25 cellular contexts compared by ENCODE assay signal in the genomic region with DNA sequence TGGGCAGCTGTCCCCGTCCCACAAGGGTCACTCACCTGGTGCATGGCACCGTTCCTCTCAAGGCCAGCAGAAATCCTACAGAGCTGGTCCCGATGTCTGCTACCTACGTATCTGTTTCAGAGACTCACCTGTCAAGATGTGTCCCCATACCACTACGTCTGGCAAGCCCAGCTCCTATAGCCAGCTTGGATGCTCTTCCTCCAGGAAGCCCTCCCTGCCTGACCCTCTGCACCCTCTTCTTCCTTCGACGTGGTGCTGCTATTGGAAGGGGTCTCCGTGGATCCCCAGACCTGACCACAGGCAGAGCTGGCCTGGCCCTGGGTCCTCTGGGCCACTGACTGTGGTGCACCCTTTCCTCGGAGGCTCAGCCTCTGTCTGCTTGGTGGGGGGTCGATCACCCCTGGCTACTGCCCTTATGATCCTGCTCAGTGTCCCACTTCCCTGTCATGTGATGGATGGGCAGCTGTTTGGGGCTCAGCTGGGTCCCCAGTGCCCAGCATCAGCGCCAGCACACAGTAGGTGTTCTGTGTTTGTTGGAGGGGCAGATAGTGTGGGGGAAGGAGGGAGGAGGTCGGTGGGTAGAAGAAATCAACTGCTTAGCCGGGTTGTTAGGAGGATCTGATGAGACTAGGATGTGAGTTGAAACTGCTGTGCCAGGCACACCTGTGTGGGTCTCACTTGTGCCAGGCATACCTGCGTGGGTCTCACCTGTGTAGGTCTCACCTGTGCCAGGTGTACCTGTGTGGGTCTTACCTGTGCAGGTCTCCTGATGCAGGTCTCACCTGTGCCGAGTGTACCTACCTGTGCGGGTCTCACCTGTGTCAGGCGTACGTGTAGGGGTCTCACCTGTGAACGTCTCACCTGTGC. TPM values are rescaled to one million over a fixed set of nuclear protein-coding genes. Genes with fewer than 3 reads are reported as not detected.
DNase-seq lines count a peak whose midpoint lies in the region; ATAC-seq and TF ChIP-seq lines count a peak whose summit lies in the region.
"Had no signal": no experiment of that assay in that cellular context is flagged by ENCODE, and none has a peak within 500 bp of the region (broad histone marks: within the 10 kb centered on the region; RNA-seq: fewer than 3 reads in every experiment).

No MANE protein-coding gene starts in this region.

- DNase-seq in SK-N-SH (peak; percentile 31), Caco-2 (no peak), endothelial cell (ENCODE audit: low spot score) (no peak), ovary (peak in 1 of 5 donors; percentile 9), NCI-H524 (lab: John Stamatoyannopoulos, UW) (no peak), smooth muscle cell (lab: John Stamatoyannopoulos, UW; ENCODE audit: unreplicated experiment) (no peak), T1000 (lab: John Stamatoyannopoulos, UW) (no peak)
- DNase-seq: activated CD4-positive, alpha-beta T cell treated with anti-CD3 and anti-CD28 coated beads for 36 hours; activated CD8-positive, alpha-beta memory T cell treated with anti-CD3 and anti-CD28 coated beads for 24 hours; activated gamma-delta T cell treated with Interleukin-2 at 50 U/mL for 16 hours; adrenal gland; CD4-positive, alpha-beta T cell; GDM1; HCEC 1CT; NCI-H146; stimulated activated CD4-positive, alpha-beta T cell treated with anti-CD3 and anti-CD28 coated beads, Interleukin-12 subunit alpha, Interleukin-12 subunit beta, amount 100 ng/mL, for 4 hours; stimulated activated CD4-positive, alpha-beta T cell treated with anti-CD3 and anti-CD28 coated beads, Interleukin-4, amount 100 ng/mL, for 1 hour had no signal

- no peak for TF ChIP-seq RAD21 in SK-N-SH (IDR thresholded peaks at IDR 0.05; ENCODE audit: low read length)

- TF ChIP-seq POLR2A in ovary (IDR thresholded peaks at IDR 0.05), result no peak

- H3K9ac ChIP-seq in SK-N-SH (no peak overlapping the region), smooth muscle cell (ENCODE audit: low read depth) (no peak overlapping the region)

- peaks cover 1% of the 10 kb centered on the region for H3K4me1 Mint-ChIP-seq in Caco-2 (ENCODE audit: low read depth, unreplicated experiment)
- no peaks in the 10 kb centered on the region for H3K4me1 Mint-ChIP-seq in endothelial cell (ENCODE audit: unreplicated experiment)
- H3K4me1 Mint-ChIP-seq: activated CD4-positive, alpha-beta T cell treated with anti-CD3 and anti-CD28 coated beads for 36 hours had no signal

- no peak for ATAC-seq in SK-N-SH treated with all-trans-retinoic acid at 6 μM for 48 hours
- ATAC-seq: activated CD4-positive, alpha-beta T cell treated with anti-CD3 and anti-CD28 coated beads for 36 hours had no signal

- no peaks in the 10 kb centered on the region for H3F3A ChIP-seq in SK-N-SH (replicated peaks; ENCODE audit: insufficient read depth)
- H3F3A ChIP-seq in smooth muscle cell (ENCODE audit: low read depth), result no peaks in the 10 kb centered on the region

- WGBS in SK-N-SH (ENCODE audit: low lambda C conversion rate), result 79% methylated on average over 12 of the region's 19 CpGs
- 69 to 79% (median 77%) methylated on average over 19 of the region's 19 CpGs for WGBS in ovary, 3 donors
- WGBS in smooth muscle cell (ENCODE audit: low lambda C conversion rate), result 95% methylated on average over 19 of the region's 19 CpGs

- no peaks in the 10 kb centered on the region for H3K9me3 ChIP-seq in SK-N-SH
- H3K9me3 ChIP-seq in Caco-2, result no peaks in the 10 kb centered on the region
- H3K9me3 ChIP-seq in ovary, result no peaks in the 10 kb centered on the region
- no peaks in the 10 kb centered on the region for H3K9me3 ChIP-seq in smooth muscle cell (replicated peaks; ENCODE audit: low read depth)
- H3K9me3 ChIP-seq: adrenal gland, body of pancreas, pancreas, upper lobe of left lung had no signal

- H3K36me3 ChIP-seq in SK-N-SH (replicated peaks in 1 of 2; ENCODE audit: control insufficient read depth in 1 of 2, insufficient read depth in 2 of 2, low read length in 1 of 2) (no peaks in the 10 kb centered on the region), Caco-2 (ENCODE audit: control insufficient read depth, insufficient read depth, low read length) (peaks cover 3% of the 10 kb centered on the region), ovary (no peaks in the 10 kb centered on the region), smooth muscle cell (ENCODE audit: low read depth) (no peaks in the 10 kb centered on the region)
- H3K36me3 ChIP-seq: adrenal gland had no signal

- no peaks in the 10 kb centered on the region for H3K79me2 ChIP-seq in SK-N-SH (ENCODE audit: insufficient read depth)
- H3K79me2 ChIP-seq in smooth muscle cell (ENCODE audit: low read depth), result no peaks in the 10 kb centered on the region

- peaks cover 82% of the 10 kb centered on the region for H3K36me3 Mint-ChIP-seq in Caco-2 (ENCODE audit: insufficient read depth, unreplicated experiment)
- peaks cover 3% of the 10 kb centered on the region for H3K36me3 Mint-ChIP-seq in endothelial cell (ENCODE audit: low read depth, unreplicated experiment)

- intact Hi-C loops in Caco-2 (cut with micrococcal nuclease; ENCODE audit: unreplicated experiment) (no loop called here), ovary (cut with DNase I) (no loop called here)

- H4K20me1 ChIP-seq in SK-N-SH (ENCODE audit: insufficient read depth) (no peaks in the 10 kb centered on the region), smooth muscle cell (ENCODE audit: low read depth) (peaks cover 36% of the 10 kb centered on the region)

- H3K27ac Mint-ChIP-seq in Caco-2 (ENCODE audit: unreplicated experiment) (peak overlapping the region; percentile 36), endothelial cell (ENCODE audit: unreplicated experiment) (peak overlapping the region; percentile 45)
- H3K27ac Mint-ChIP-seq: activated CD4-positive, alpha-beta T cell treated with anti-CD3 and anti-CD28 coated beads for 36 hours; CD4-positive, alpha-beta T cell had no signal

- POLR2A ChIA-PET in SK-N-SH (lab: Yijun Ruan, JAX), result interaction anchor here (0.6 to 0.9 kb wide), 2 partner anchors 11 to 67 kb away, joined by 3 read pairs; no protein-coding TSS in a partner anchor
- POLR2A ChIA-PET in Caco-2 (lab: Charles Lee), result no interaction called here

- TF ChIP-seq EP300 in SK-N-SH (IDR thresholded peaks at IDR 0.05; ENCODE audit: borderline replicate concordance in 1 of 2, low read depth in 1 of 2, low read length in 1 of 2) (no peak), ovary (IDR thresholded peaks at IDR 0.05) (no peak)

- H3K4me1 ChIP-seq in SK-N-SH (ENCODE audit: control insufficient read depth in 1 of 2, insufficient read depth in 2 of 2, low read depth in 1 of 2, low read length in 1 of 2), result peaks cover 0 to 19% of the 10 kb centered on the region in 2 experiments; a peak in 1 of 4 replicates
- peaks cover 28% of the 10 kb centered on the region for H3K4me1 ChIP-seq in Caco-2
- peaks cover 9% of the 10 kb centered on the region for H3K4me1 ChIP-seq in ovary (ENCODE audit: insufficient read depth)
- H3K4me1 ChIP-seq in smooth muscle cell (ENCODE audit: low read depth), result no peaks in the 10 kb centered on the region
- H3K4me1 ChIP-seq: body of pancreas had no signal

- H3K27me3 ChIP-seq in SK-N-SH (ENCODE audit: insufficient read depth) (no peaks in the 10 kb centered on the region), Caco-2 (replicated peaks; ENCODE audit: control insufficient read depth, insufficient read depth, low read length) (no peaks in the 10 kb centered on the region), ovary (no peaks in the 10 kb centered on the region), smooth muscle cell (ENCODE audit: low read depth) (no peaks in the 10 kb centered on the region)
- H3K27me3 ChIP-seq: adrenal gland, body of pancreas, pancreas, upper lobe of left lung had no signal

- H3K4me3 ChIP-seq in SK-N-SH (ENCODE audit: low read depth in 2 of 2, low read length in 1 of 2) (no peak overlapping the region), Caco-2 (ENCODE audit: low read depth, low read length) (no peak overlapping the region), ovary (no peak overlapping the region), smooth muscle cell (no peak overlapping the region)
- H3K4me3 ChIP-seq: adrenal gland, body of pancreas, pancreas, upper lobe of left lung had no signal

- H3K27ac ChIP-seq in SK-N-SH (ENCODE audit: low read depth in 2 of 2, low read length in 1 of 2) (no peak overlapping the region), ovary (peak overlapping the region; percentile 43 to 66), smooth muscle cell (ENCODE audit: low read depth) (no peak overlapping the region)
- H3K27ac ChIP-seq: 22Rv1, body of pancreas, HL-60, pancreas had no signal

- BruUV-seq in Caco-2 (replicated peaks; lab: Mats Ljungman, UMichigan), result TSS peak; percentile 7

- H3K27me3 Mint-ChIP-seq in Caco-2 (ENCODE audit: insufficient read depth, unreplicated experiment) (no peaks in the 10 kb centered on the region), endothelial cell (ENCODE audit: unreplicated experiment) (peaks cover 9% of the 10 kb centered on the region)
- H3K27me3 Mint-ChIP-seq: activated CD4-positive, alpha-beta T cell treated with anti-CD3 and anti-CD28 coated beads for 36 hours; CD4-positive, alpha-beta T cell had no signal

- H2AFZ ChIP-seq in SK-N-SH (ENCODE audit: low read depth) (no peak overlapping the region), smooth muscle cell (ENCODE audit: low read depth) (no peak overlapping the region)

- no peak overlapping the region for H3K4me2 ChIP-seq in SK-N-SH
- no peak overlapping the region for H3K4me2 ChIP-seq in smooth muscle cell

- H3K4me3 Mint-ChIP-seq in Caco-2 (ENCODE audit: unreplicated experiment) (no peak overlapping the region), endothelial cell (ENCODE audit: unreplicated experiment) (no peak overlapping the region)
- H3K4me3 Mint-ChIP-seq: activated CD4-positive, alpha-beta T cell treated with anti-CD3 and anti-CD28 coated beads for 36 hours; CD4-positive, alpha-beta T cell had no signal

- H3K9me3 Mint-ChIP-seq in Caco-2 (ENCODE audit: unreplicated experiment) (no peaks in the 10 kb centered on the region), endothelial cell (ENCODE audit: unreplicated experiment) (no peaks in the 10 kb centered on the region)
- H3K9me3 Mint-ChIP-seq: CD4-positive, alpha-beta T cell had no signal

- CTCF ChIA-PET in SK-N-SH (lab: Yijun Ruan, JAX), result interaction anchor here (0.7 to 24.0 kb wide), 10 partner anchors 8 to 77 kb away, joined by 3 to 642 read pairs (median 4); partner anchors contain the start of gene PRR5
- CTCF ChIA-PET in Caco-2 (lab: Charles Lee), result no interaction called here

- TF ChIP-seq CTCF in SK-N-SH (IDR thresholded peaks at IDR 0.05) (no peak), Caco-2 (IDR thresholded peaks at IDR 0.05; ENCODE audit: insufficient read depth in 1 of 2, low read depth in 1 of 2, low read length in 1 of 2, severe bottlenecking in 1 of 2, unreplicated experiment in 1 of 2) (no peak), endothelial cell (IDR thresholded peaks at IDR 0.05; ENCODE audit: unreplicated experiment) (no peak), ovary (IDR thresholded peaks at IDR 0.05) (no peak), smooth muscle cell (IDR thresholded peaks at IDR 0.05; ENCODE audit: borderline replicate concordance, insufficient read depth, poor library complexity, severe bottlenecking) (no peak)

- H3K9me2 ChIP-seq in SK-N-SH, result no peaks in the 10 kb centered on the region

RNA-seq across cellular contexts. Expression of gene ARHGAP8, which starts 21.7 kb away (rescaled TPM):
- 0.05 and 0.08 TPM in 2 replicates for polyA plus RNA-seq in SK-N-SH (2012; rRNA removed)
- polyA plus RNA-seq in SK-N-SH (2012; cell fraction: cytosol; rRNA removed), result 0.09 TPM in 1 of 2 replicates, not detected in the other
- 0.20 and 0.38 TPM in 2 replicates for polyA plus RNA-seq in SK-N-SH (2012; cell fraction: nucleus; rRNA removed)
- 81.5 and 90.5 TPM in 2 replicates for total RNA-seq in Caco-2 (2022)
- 0.80 TPM for total RNA-seq in endothelial cell (ENCODE audit: unreplicated experiment)
- 10 to 100 TPM in 1 of 7 donors, 1 to 10 TPM in 5, under 1 TPM in 1; 0.45 to 23.8 (median 2.7) TPM for total RNA-seq in ovary
- polyA plus RNA-seq in ovary, result 1 to 10 TPM in 1 of 2 donors, under 1 TPM in 1; 0.94 to 2.1 TPM
- total RNA-seq in smooth muscle cell, result 8.0 and 11.4 TPM in 2 replicates
- polyA plus RNA-seq in smooth muscle cell, result 5.8 and 24.2 TPM in 2 replicates
- total RNA-seq: LHCN-M2, OCI-LY7 had no signal

RNA-seq across cellular contexts. Expression of gene PRR5, which starts 28.7 kb away (rescaled TPM):
- polyA plus RNA-seq in SK-N-SH (2012; rRNA removed) (1.3 TPM in 2 replicates), ovary (10 to 100 TPM in 1 of 2 donors, 1 to 10 TPM in 1; 4.0 to 17.3 TPM), smooth muscle cell (21.6 and 25.5 TPM in 2 replicates)
- 0.86 and 1.4 TPM in 2 replicates for polyA plus RNA-seq in SK-N-SH (2012; cell fraction: cytosol; rRNA removed)
- 2.5 and 2.6 TPM in 2 replicates for polyA plus RNA-seq in SK-N-SH (2012; cell fraction: nucleus; rRNA removed)
- total RNA-seq in Caco-2 (2022) (74.8 and 82.8 TPM in 2 replicates), endothelial cell (ENCODE audit: unreplicated experiment) (40.5 TPM), ovary (10 to 100 TPM in 6 of 7 donors, 1 to 10 TPM in 1; 6.7 to 21.1 (median 16.8) TPM), smooth muscle cell (9.1 and 16.3 TPM in 2 replicates)

Comparison
In these comparisons a context has a peak if more than half of its experiments do, and no peak if none do; other contexts are left out.
1. H3K27ac ChIP-seq: peak in ovary (2 of 2); none in SK-N-SH (0 of 2) and smooth muscle cell (single experiment).